In the genomic region with DNA sequence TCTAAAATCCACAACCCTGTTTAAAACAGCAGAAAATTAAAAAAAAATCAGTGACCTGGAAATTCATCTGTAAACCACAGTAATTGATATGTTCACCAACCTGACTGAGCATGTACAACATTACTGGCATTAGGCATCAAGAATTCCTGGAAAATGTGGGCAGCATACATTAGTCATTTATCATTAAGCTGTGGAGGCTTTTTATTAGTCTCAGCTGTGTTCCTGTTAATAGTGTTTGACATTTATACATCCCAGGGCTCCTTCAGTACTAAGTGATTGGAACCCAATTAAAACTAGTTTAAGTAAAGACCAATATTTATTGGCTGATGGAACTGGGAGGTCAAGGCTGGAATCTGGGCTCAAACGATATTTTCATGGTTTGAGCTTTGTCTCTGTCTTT, we compare ENCODE assay signal across 41 cellular contexts.
"Had no signal": no experiment of that assay in that cellular context is flagged by ENCODE, and none has a peak within 500 bp of the region (broad histone marks: within the 10 kb centered on the region; RNA-seq: fewer than 3 reads in every experiment).

No MANE protein-coding gene starts in this region.

- ATAC-seq: activated naive CD8-positive, alpha-beta T cell treated with anti-CD3 and anti-CD28 coated beads, Interleukin-2, amount 50 U/mL, for 24 hours; activated T-cell treated with anti-CD3 and anti-CD28 coated beads, Interleukin-2, amount 50 U/mL, for 4 hours; PC-3 had no signal

- H3K9me3 ChIP-seq: Peyer's patch, SJSA1 had no signal

- H3K4me3 ChIP-seq: cardiac muscle cell, Peyer's patch, SJSA1 had no signal

- H3K4me1 Mint-ChIP-seq: activated B cell treated with CpG ODN at 0.5 μM for 24 hours; activated naive CD4-positive, alpha-beta T cell treated with anti-CD3 and anti-CD28 coated beads, Interleukin-2, amount 10 ng/mL, durations not matched to agents 7 days and 5 days; activated naive CD8-positive, alpha-beta T cell treated with anti-CD3 and anti-CD28 coated beads, Interleukin-2, amount 50 U/mL, for 24 hours; brain had no signal

- H3K27me3 Mint-ChIP-seq: activated B cell treated with CpG ODN at 0.5 μM for 24 hours; activated CD4-positive, alpha-beta memory T cell treated with anti-CD3 and anti-CD28 coated beads for 36 hours; activated naive CD4-positive, alpha-beta T cell treated with anti-CD3 and anti-CD28 coated beads, Interleukin-2, amount 10 ng/mL, durations not matched to agents 7 days and 5 days; activated naive CD8-positive, alpha-beta T cell; activated naive CD8-positive, alpha-beta T cell treated with anti-CD3 and anti-CD28 coated beads, Interleukin-2, amount 50 U/mL, for 24 hours; brain had no signal

- H3K36me3 Mint-ChIP-seq: activated CD4-positive, alpha-beta memory T cell treated with anti-CD3 and anti-CD28 coated beads for 36 hours; activated naive CD4-positive, alpha-beta T cell treated with anti-CD3 and anti-CD28 coated beads, Interleukin-2, amount 10 ng/mL, durations not matched to agents 7 days and 5 days; activated naive CD8-positive, alpha-beta T cell; brain had no signal

- H3K36me3 ChIP-seq: cardiac muscle cell, Peyer's patch, SJSA1 had no signal

- H3K4me3 Mint-ChIP-seq: activated B cell treated with CpG ODN at 0.5 μM for 24 hours; activated CD4-positive, alpha-beta memory T cell treated with anti-CD3 and anti-CD28 coated beads for 36 hours; activated naive CD4-positive, alpha-beta T cell treated with anti-CD3 and anti-CD28 coated beads, Interleukin-2, amount 10 ng/mL, durations not matched to agents 7 days and 5 days; activated naive CD8-positive, alpha-beta T cell; activated naive CD8-positive, alpha-beta T cell treated with anti-CD3 and anti-CD28 coated beads, Interleukin-2, amount 50 U/mL, for 24 hours; activated T-cell treated with anti-CD3 and anti-CD28 coated beads, Interleukin-2, amount 50 U/mL, for 4 hours; activated T-helper 1 cell treated with anti-CD3 and anti-CD28 coated beads, Interleukin-12 subunit alpha, Interleukin-12 subunit beta, Interleukin-2, Interleukin-4 antibody, amounts not matched to agents 30 ng/mL and 10 ng/mL and 1 ng/mL, durations not matched to agents 14 hours and 24 hours and 36 hours; brain had no signal

- H3K27ac ChIP-seq: cardiac muscle cell, Peyer's patch, SJSA1, VCaP had no signal

- H3K27ac Mint-ChIP-seq: activated B cell treated with CpG ODN at 0.5 μM for 24 hours; activated CD4-positive, alpha-beta memory T cell treated with anti-CD3 and anti-CD28 coated beads for 36 hours; activated naive CD4-positive, alpha-beta T cell treated with anti-CD3 and anti-CD28 coated beads, Interleukin-2, amount 10 ng/mL, durations not matched to agents 7 days and 5 days; activated naive CD8-positive, alpha-beta T cell; activated naive CD8-positive, alpha-beta T cell treated with anti-CD3 and anti-CD28 coated beads, Interleukin-2, amount 50 U/mL, for 24 hours; activated T-helper 1 cell treated with anti-CD3 and anti-CD28 coated beads, Interleukin-12 subunit alpha, Interleukin-12 subunit beta, Interleukin-2, Interleukin-4 antibody, amounts not matched to agents 30 ng/mL and 10 ng/mL and 1 ng/mL, durations not matched to agents 14 hours and 24 hours and 36 hours; brain had no signal

- DNase-seq: activated B cell treated with CpG ODN at 0.5 μM for 24 hours; activated CD4-positive, alpha-beta memory T cell treated with anti-CD3 and anti-CD28 coated beads for 36 hours; activated CD4-positive, alpha-beta T cell treated with anti-CD3 and anti-CD28 coated beads for 4 hours; activated CD4-positive, alpha-beta T cell treated with anti-CD3 and anti-CD28 coated beads, Interleukin-2, amount 50 U/mL, for 1 hour; activated CD4-positive, CD25-positive, alpha-beta regulatory T cell treated with anti-CD3 and anti-CD28 coated beads, Interleukin-2, amount 50 U/mL, for 72 hours; activated CD8-positive, alpha-beta memory T cell treated with anti-CD3 and anti-CD28 coated beads, Interleukin-2, amount 50 U/mL, for 4 hours; activated effector memory CD4-positive, alpha-beta T cell treated with Interleukin-2 at 50 U/mL for 16 hours; activated naive CD4-positive, alpha-beta T cell treated with anti-CD3 and anti-CD28 coated beads, Interleukin-2, amount 10 ng/mL, durations not matched to agents 7 days and 5 days; activated naive CD8-positive, alpha-beta T cell treated with anti-CD3 and anti-CD28 coated beads, Interleukin-2, amount 50 U/mL, for 24 hours; activated T-cell treated with anti-CD3 and anti-CD28 coated beads for 4 hours; activated T-cell treated with anti-CD3 and anti-CD28 coated beads, Interleukin-2, amount 50 U/mL, for 4 hours; anterior cingulate cortex; Kasumi-1; KG1; MM.1S; MV-4-11; NCI-H1092; NCI-H1417; NCI-H146; NCI-H187; NCI-H2029 treated with DMSO at 0.1 percent for 48 hours; NCI-H2107; NCI-H2171; NCI-H510A; NCI-H526; NCI-H748 treated with DMSO at 0.1 percent for 48 hours; NK-92 treated with Interleukin-12 subunit alpha and Interleukin-12 subunit beta, amount 100 ng/mL, for 24 hours; PC-3; Peyer's patch; RPMI8226; SHP77 treated with DMSO at 0.1 percent for 48 hours; SW 1271; T-helper 1 cell; T-helper 2 cell; T-helper 9 cell had no signal

- H3K4me1 ChIP-seq: Peyer's patch, SJSA1 had no signal

- H3K9me3 Mint-ChIP-seq: activated B cell treated with CpG ODN at 0.5 μM for 24 hours; activated CD4-positive, alpha-beta memory T cell treated with anti-CD3 and anti-CD28 coated beads for 36 hours; activated naive CD4-positive, alpha-beta T cell treated with anti-CD3 and anti-CD28 coated beads, Interleukin-2, amount 10 ng/mL, durations not matched to agents 7 days and 5 days; activated naive CD8-positive, alpha-beta T cell treated with anti-CD3 and anti-CD28 coated beads, Interleukin-2, amount 50 U/mL, for 24 hours; activated T-cell treated with anti-CD3 and anti-CD28 coated beads, Interleukin-2, amount 50 U/mL, for 4 hours; activated T-helper 1 cell treated with anti-CD3 and anti-CD28 coated beads, Interleukin-12 subunit alpha, Interleukin-12 subunit beta, Interleukin-2, Interleukin-4 antibody, amounts not matched to agents 30 ng/mL and 10 ng/mL and 1 ng/mL, durations not matched to agents 14 hours and 24 hours and 36 hours; brain had no signal

- H3K27me3 ChIP-seq: cardiac muscle cell, Peyer's patch, SJSA1 had no signal
